ENCODE assay signal across 27 cellular contexts in the genomic region with DNA sequence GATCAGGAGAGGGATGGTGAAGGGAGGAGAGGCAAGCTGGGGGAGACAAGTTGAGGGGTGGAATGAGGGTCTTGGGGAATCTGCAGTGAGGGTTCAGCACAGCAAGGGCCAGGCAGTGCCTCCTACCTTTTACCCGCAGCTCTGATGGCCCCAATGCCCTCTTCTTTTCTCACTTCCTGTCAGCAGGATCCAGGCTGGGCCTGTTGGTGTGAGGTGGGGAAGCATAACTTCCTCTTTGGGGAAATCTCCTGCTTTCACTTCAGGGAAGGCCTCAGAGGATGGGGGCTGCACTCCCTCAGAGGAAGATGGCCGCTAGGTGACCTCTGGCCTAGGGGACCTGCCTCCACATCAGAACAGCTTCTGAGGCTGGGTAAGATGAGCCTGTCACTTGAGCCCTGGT.
DNase-seq lines count a peak whose midpoint lies in the region; ATAC-seq and TF ChIP-seq lines count a peak whose summit lies in the region.
"Had no signal": no experiment of that assay in that cellular context is flagged by ENCODE, and none has a peak within 500 bp of the region (broad histone marks: within the 10 kb centered on the region; RNA-seq: fewer than 3 reads in every experiment).

No MANE protein-coding gene starts in this region.

- no peak overlapping the region for H3K27ac ChIP-seq in HL-60 (replicated peaks)
- H3K27ac ChIP-seq: breast epithelium, epithelial cell of prostate, pancreas, PC-9, spleen, upper lobe of left lung had no signal

- no peak for ATAC-seq in GM21619 (IDR thresholded peaks at IDR 0.05; ENCODE audit: unreplicated experiment)
- no peak for ATAC-seq in GM19467 (IDR thresholded peaks at IDR 0.05; ENCODE audit: unreplicated experiment)
- ATAC-seq: activated CD4-positive, CD25-positive, alpha-beta regulatory T cell treated with anti-CD3 and anti-CD28 coated beads, Interleukin-2, amount 50 U/mL, for 24 hours; activated T-helper 17 cell treated with anti-CD3 and anti-CD28 coated beads, Interleukin-2, amount 50 U/mL, for 72 hours; natural killer cell; pancreas; right cardiac atrium; T-cell had no signal

- H3K4me3 ChIP-seq in HL-60 (replicated peaks; ENCODE audit: insufficient read depth, low read length): no peak overlapping the region
- H3K4me3 ChIP-seq: breast epithelium, pancreas, PC-9, spleen, upper lobe of left lung had no signal

- no peaks in the 10 kb centered on the region for H3K27me3 ChIP-seq in HL-60 (ENCODE audit: insufficient read depth, poor library complexity, severe bottlenecking)
- H3K27me3 ChIP-seq: pancreas, spleen, upper lobe of left lung had no signal

- peak; percentile 17 to 43 for DNase-seq in HL-60 (ENCODE audit: low read depth in 1 of 2, low spot score in 1 of 2)
- peak; percentile 60 to 63 for DNase-seq in NOMO-1 (lab: John Stamatoyannopoulos, UW; ENCODE audit: unreplicated experiment in 2 of 2)
- DNase-seq in UCSD-AML1 (lab: John Stamatoyannopoulos, UW; ENCODE audit: unreplicated experiment): peak; percentile 29
- DNase-seq in pons (ENCODE audit: low spot score): peak; percentile 23
- DNase-seq in iPS-NIHi11 (ENCODE audit: low spot score): no peak
- DNase-seq: activated CD4-positive, alpha-beta memory T cell treated with anti-CD3 and anti-CD28 coated beads, Interleukin-2, amount 10 ng/mL, durations not matched to agents 7 days and 5 days; Calu3; effector CD8-positive, alpha-beta T cell; IMR-90; natural killer cell; NCI-H1436; NCI-H446; NCI-H82; pancreas; PC-9; right cardiac atrium; SHP77; spleen; stimulated activated CD4-positive, alpha-beta T cell treated with anti-CD3 and anti-CD28 coated beads, Interleukin-2, amount 100 ng/mL, for 48 hours; T-cell; upper lobe of left lung had no signal

- TF ChIP-seq CTCF in HL-60 (IDR thresholded peaks at IDR 0.05; ENCODE audit: insufficient read depth, low read length): no peak
